Comparison of ENCODE assay signal across 1 cellular context in genomic region chr2:36544638-36545338, GRCh38.
TF ChIP-seq lines count a peak whose summit lies in the region.

No MANE protein-coding gene starts in this region.

TF ChIP-seq in SK-N-SH treated with all-trans-retinoic acid at 6 μM for 48 hours, 23 proteins besides CTCF, POLR2A, EP300 and RAD21 (continued from another document):
- TF ChIP-seq PATZ1 (CRISPR knock-in tag; IDR thresholded peaks at IDR 0.05; ENCODE audit: borderline replicate concordance), result no peak
- no peak for TF ChIP-seq ZFP30 (CRISPR knock-in tag; IDR thresholded peaks at IDR 0.05)
- TF ChIP-seq TSHZ2 (CRISPR knock-in tag; IDR thresholded peaks at IDR 0.05), result no peak
- TF ChIP-seq CREB5 (CRISPR knock-in tag; IDR thresholded peaks at IDR 0.05; ENCODE audit: low read depth), result no peak
- no peak for TF ChIP-seq GLIS3 (CRISPR knock-in tag; IDR thresholded peaks at IDR 0.05)
- no peak for TF ChIP-seq ZNF565 (CRISPR knock-in tag; conservative IDR thresholded peaks at IDR 0.05; ENCODE audit: low read depth)
- TF ChIP-seq BACH2 (CRISPR knock-in tag; IDR thresholded peaks at IDR 0.05; ENCODE audit: borderline replicate concordance), result no peak
- TF ChIP-seq CSDC2 (CRISPR knock-in tag; IDR thresholded peaks at IDR 0.05), result no peak
- TF ChIP-seq ZC3H10 (CRISPR knock-in tag; IDR thresholded peaks at IDR 0.05), result no peak
- TF ChIP-seq ESRRG (CRISPR knock-in tag; IDR thresholded peaks at IDR 0.05), result no peak
- no peak for TF ChIP-seq SNAI2 (CRISPR knock-in tag; IDR thresholded peaks at IDR 0.05)
- no peak for TF ChIP-seq RARB (CRISPR knock-in tag; IDR thresholded peaks at IDR 0.05)
- no peak for TF ChIP-seq ZNF8 (CRISPR knock-in tag; IDR thresholded peaks at IDR 0.05)
